ENCODE assay signal across 5 cellular contexts in the genomic region with DNA sequence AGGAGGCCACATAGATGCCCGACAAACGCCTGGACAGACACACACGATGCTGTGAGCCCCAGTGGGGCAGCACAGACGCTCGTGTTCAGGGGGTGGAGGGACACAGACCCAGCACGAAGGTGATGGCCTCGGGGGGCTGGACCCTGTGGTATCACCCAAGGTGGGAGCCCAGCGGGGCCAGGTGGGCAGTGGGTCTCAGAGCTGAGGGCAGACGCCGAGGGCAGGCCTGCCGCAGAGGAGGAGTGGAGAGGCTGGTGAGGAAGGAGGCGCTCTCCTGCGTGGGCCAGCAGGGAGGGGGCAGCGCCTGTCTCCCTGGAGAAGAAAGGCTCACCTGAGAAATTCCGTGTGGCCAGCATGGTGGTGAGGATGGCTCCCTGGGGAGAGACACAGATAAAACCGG.
"Had no signal": no experiment of that assay in that cellular context is flagged by ENCODE, and none has a peak within 500 bp of the region (broad histone marks: within the 10 kb centered on the region; RNA-seq: fewer than 3 reads in every experiment).

No MANE protein-coding gene starts in this region.

- H3K79me2 ChIP-seq: parathyroid adenoma had no signal

- H3K36me3 ChIP-seq: esophagus squamous epithelium, tibial artery had no signal

- H3K4me1 ChIP-seq: parathyroid adenoma had no signal

- H3K9ac ChIP-seq: parathyroid adenoma had no signal

- H3K27me3 ChIP-seq: gastrocnemius medialis had no signal

- DNase-seq: esophagus squamous epithelium had no signal

- H3K27ac ChIP-seq: coronary artery, esophagus squamous epithelium, gastrocnemius medialis, parathyroid adenoma, tibial artery had no signal

- H3K9me3 ChIP-seq: esophagus squamous epithelium, gastrocnemius medialis, tibial artery had no signal

- H3K4me3 ChIP-seq: gastrocnemius medialis had no signal
